In the genomic region with DNA sequence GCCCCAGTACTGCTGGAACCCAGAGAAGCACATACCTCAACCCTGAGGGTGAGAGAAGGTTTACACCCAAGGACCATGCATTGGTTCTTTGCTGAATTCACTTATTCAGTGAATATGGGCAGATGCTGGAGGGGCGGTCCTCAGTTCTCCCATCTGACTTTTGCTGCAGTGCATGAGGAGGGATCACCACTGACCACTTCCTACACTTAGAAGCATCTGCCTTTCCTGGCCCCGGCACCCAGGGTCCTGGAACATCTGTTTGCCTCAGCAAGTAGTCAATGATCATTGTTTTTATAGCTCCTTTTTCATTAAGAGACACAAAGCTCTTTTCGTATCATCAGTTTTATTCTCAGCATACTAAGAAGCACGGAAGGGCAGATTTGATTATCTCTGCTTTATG, we compare ENCODE assay signal across 19 cellular contexts.
"Had no signal": no experiment of that assay in that cellular context is flagged by ENCODE, and none has a peak within 500 bp of the region (broad histone marks: within the 10 kb centered on the region; RNA-seq: fewer than 3 reads in every experiment).

No MANE protein-coding gene starts in this region.

- H3K27ac ChIP-seq: heart right ventricle, neutrophil, sigmoid colon, testis, tibial nerve, upper lobe of right lung, vagina had no signal

- ATAC-seq: heart right ventricle; left lobe of liver; mucosa of descending colon; naive thymus-derived CD8-positive, alpha-beta T cell; stimulated activated naive B cell treated with anti-CD40 and anti-IgM and Interleukin-4, amounts not matched to agents 10 μg/mL and 1 μg/mL and 100 μg/mL, for 72 hours; stimulated activated naive CD8-positive, alpha-beta T cell treated with anti-CD3 and anti-CD28 coated beads, Interleukin-15, amount 100 ng/mL, for 72 hours had no signal

- H3K9me3 ChIP-seq: heart right ventricle, mucosa of descending colon, neutrophil, sigmoid colon, testis, tibial nerve, upper lobe of right lung, vagina had no signal

- H3K4me3 ChIP-seq: heart right ventricle, mucosa of descending colon, sigmoid colon, skin epidermis, testis, tibial nerve, upper lobe of right lung, vagina had no signal

- H3K36me3 ChIP-seq: heart right ventricle, neutrophil, sigmoid colon, tibial nerve, upper lobe of right lung, vagina had no signal

- H3K4me1 ChIP-seq: sigmoid colon, testis had no signal

- DNase-seq: erythroblast; heart right ventricle; hypothalamus; mammary epithelial cell; mucosa of descending colon; naive thymus-derived CD8-positive, alpha-beta T cell; posterior cingulate gyrus; sigmoid colon; stimulated activated CD4-positive, alpha-beta T cell treated with anti-CD3 and anti-CD28 coated beads, Interleukin-2, amount 100 ng/mL, for 24 hours; stimulated activated CD4-positive, alpha-beta T cell treated with anti-CD3 and anti-CD28 coated beads, Interleukin-4, amount 100 ng/mL, for 4 hours; stimulated activated naive B cell treated with anti-CD40 and anti-IgM and Interleukin-4, amounts not matched to agents 10 μg/mL and 1 μg/mL and 100 μg/mL, for 72 hours; stimulated activated naive CD8-positive, alpha-beta T cell treated with anti-CD3 and anti-CD28 coated beads, Interleukin-15, amount 100 ng/mL, for 72 hours; testis; upper lobe of right lung had no signal

- H3K27me3 ChIP-seq: heart right ventricle, sigmoid colon, testis, tibial nerve, upper lobe of right lung, vagina had no signal
